In the genomic region with DNA sequence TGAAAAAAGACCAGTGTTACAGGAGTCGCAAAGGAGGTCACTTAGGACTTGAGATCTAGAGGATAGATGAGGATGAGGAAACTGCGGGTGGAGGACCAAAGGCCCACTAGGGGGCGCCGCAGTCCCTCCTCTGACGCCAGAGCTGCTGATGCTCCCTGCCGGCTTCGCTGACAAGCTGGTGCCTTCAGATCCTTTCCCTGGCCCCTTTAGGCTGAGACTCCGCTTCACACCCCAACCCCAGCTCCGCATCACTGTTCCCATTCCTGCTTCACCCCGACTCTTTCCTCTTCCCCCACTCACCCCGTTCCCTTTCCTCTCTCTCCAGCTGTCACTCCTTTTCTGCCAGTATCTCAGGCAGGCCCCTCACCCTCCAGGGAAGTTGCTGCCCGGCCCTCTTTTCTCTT, we compare ENCODE assay signal across 8 cellular contexts. TPM values are rescaled to one million over a fixed set of nuclear protein-coding genes. Genes with fewer than 3 reads are reported as not detected.
A peak's percentile ranks its signal among the peaks of the same experiment; 100 is the strongest.
DNase-seq lines count a peak whose midpoint lies in the region; ATAC-seq, FAIRE-seq and TF ChIP-seq lines count a peak whose summit lies in the region.

No MANE protein-coding gene starts in this region.

- H3K9me3 ChIP-seq in gastroesophageal sphincter = no peaks in the 10 kb centered on the region
- H3K9me3 ChIP-seq in pancreas = no peaks in the 10 kb centered on the region
- H3K9me3 ChIP-seq in tibial artery = no peaks in the 10 kb centered on the region

- WGBS in gastroesophageal sphincter (ENCODE audit: low coverage in 1 of 2), 2 donors = 10 to 39% methylated on average over 4 to 12 of the region's 12 CpGs
- WGBS in pancreas, 2 donors = 28% methylated on average over 12 of the region's 12 CpGs

- no peak for TF ChIP-seq POLR2A in gastroesophageal sphincter (IDR thresholded peaks at IDR 0.05)

- TF ChIP-seq EP300 in gastroesophageal sphincter (IDR thresholded peaks at IDR 0.05) = no peak

- peaks cover 0 to 35% of the 10 kb centered on the region in 2 donors for H3K36me3 ChIP-seq in gastroesophageal sphincter
- no peaks in the 10 kb centered on the region for H3K36me3 ChIP-seq in pancreas
- H3K36me3 ChIP-seq in tibial artery = peaks cover 3 to 37% (median 26%) of the 10 kb centered on the region in 3 donors

- H3K27ac ChIP-seq in gastroesophageal sphincter = peak overlapping the region in 3 of 4 donors; percentile 57 to 65 (median 61)
- no peak overlapping the region for H3K27ac ChIP-seq in pancreas
- H3K27ac ChIP-seq in tibial artery = peak overlapping the region; percentile 77 to 84

- intact Hi-C loops in pancreas (cut with DNase I) = no loop called here
- intact Hi-C loops in tibial artery (cut with DNase I; ENCODE audit: low total_unique reads) = loop anchor here (1.0 kb wide), 1 partner anchor 13 kb away; a partner anchor contains a TSS

- H3K4me1 ChIP-seq in gastroesophageal sphincter (peaks cover 0 to 22% (median 7%) of the 10 kb centered on the region in 3 donors), pancreas (no peaks in the 10 kb centered on the region), tibial artery (peaks cover 0 to 47% (median 35%) of the 10 kb centered on the region in 4 donors)

- no peak overlapping the region for H3K4me3 ChIP-seq in gastroesophageal sphincter
- no peak overlapping the region for H3K4me3 ChIP-seq in pancreas
- peak overlapping the region in 1 of 2 donors; percentile 4 for H3K4me3 ChIP-seq in tibial artery

- DNase-seq in GM10266 (ENCODE audit: extremely low spot score) = peak; percentile 92
- DNase-seq in NCI-H1048 (lab: John Stamatoyannopoulos, UW) = peak; percentile 57
- peak; percentile 78 for DNase-seq in activated naive CD4-positive, alpha-beta T cell treated with Interleukin-2 at 50 U/mL for 16 hours
- DNase-seq in pancreas = peak; percentile 58 to 90 (median 76)
- DNase-seq in tibial artery = peak; percentile 83 to 95

- ATAC-seq in SK-N-SH treated with all-trans-retinoic acid at 6 μM for 48 hours = peak; percentile 90
- peak; percentile 65 for ATAC-seq in gastroesophageal sphincter
- ATAC-seq in pancreas = peak; percentile 71 to 81 (median 76)
- ATAC-seq in HG02938 (IDR thresholded peaks at IDR 0.05; ENCODE audit: unreplicated experiment) = no peak

- H3K27me3 ChIP-seq in gastroesophageal sphincter (peaks cover 34% of the 10 kb centered on the region), pancreas (peaks cover 0 to 5% (median 0%) of the 10 kb centered on the region in 4 donors), tibial artery (peaks cover 0 to 6% of the 10 kb centered on the region in 2 donors)

- no peak for FAIRE-seq in pancreas (lab: Jason Lieb, UNC)

- TF ChIP-seq CTCF in GM10266 (IDR thresholded peaks at IDR 0.05; ENCODE audit: control insufficient read depth, insufficient read depth, low read depth, missing control alignments) = peak; percentile 78
- TF ChIP-seq CTCF in gastroesophageal sphincter (IDR thresholded peaks at IDR 0.05) = peak in 3 of 4 experiments; percentile 73 to 89 (median 79)
- peak; percentile 71 to 80 (median 76) for TF ChIP-seq CTCF in pancreas (IDR thresholded peaks at IDR 0.05)
- peak; percentile 76 to 91 for TF ChIP-seq CTCF in tibial artery (IDR thresholded peaks at IDR 0.05)

TF ChIP-seq in SK-N-SH treated with all-trans-retinoic acid at 6 μM for 48 hours, 23 proteins besides CTCF, POLR2A, EP300 and RAD21:
- TF ChIP-seq ZFP30 (CRISPR knock-in tag; IDR thresholded peaks at IDR 0.05) = no peak
- no peak for TF ChIP-seq PPARA (CRISPR knock-in tag; IDR thresholded peaks at IDR 0.05; ENCODE audit: borderline replicate concordance)
- TF ChIP-seq, protein P1, sequence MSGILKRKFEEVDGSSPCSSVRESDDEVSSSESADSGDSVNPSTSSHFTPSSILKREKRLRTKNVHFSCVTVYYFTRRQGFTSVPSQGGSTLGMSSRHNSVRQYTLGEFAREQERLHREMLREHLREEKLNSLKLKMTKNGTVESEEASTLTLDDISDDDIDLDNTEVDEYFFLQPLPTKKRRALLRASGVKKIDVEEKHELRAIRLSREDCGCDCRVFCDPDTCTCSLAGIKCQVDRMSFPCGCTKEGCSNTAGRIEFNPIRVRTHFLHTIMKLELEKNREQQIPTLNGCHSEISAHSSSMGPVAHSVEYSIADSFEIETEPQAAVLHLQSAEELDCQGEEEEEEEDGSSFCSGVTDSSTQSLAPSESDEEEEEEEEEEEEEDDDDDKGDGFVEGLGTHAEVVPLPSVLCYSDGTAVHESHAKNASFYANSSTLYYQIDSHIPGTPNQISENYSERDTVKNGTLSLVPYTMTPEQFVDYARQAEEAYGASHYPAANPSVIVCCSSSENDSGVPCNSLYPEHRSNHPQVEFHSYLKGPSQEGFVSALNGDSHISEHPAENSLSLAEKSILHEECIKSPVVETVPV (CRISPR knock-in tag; IDR thresholded peaks at IDR 0.05) = no peak
- TF ChIP-seq, protein P2, sequence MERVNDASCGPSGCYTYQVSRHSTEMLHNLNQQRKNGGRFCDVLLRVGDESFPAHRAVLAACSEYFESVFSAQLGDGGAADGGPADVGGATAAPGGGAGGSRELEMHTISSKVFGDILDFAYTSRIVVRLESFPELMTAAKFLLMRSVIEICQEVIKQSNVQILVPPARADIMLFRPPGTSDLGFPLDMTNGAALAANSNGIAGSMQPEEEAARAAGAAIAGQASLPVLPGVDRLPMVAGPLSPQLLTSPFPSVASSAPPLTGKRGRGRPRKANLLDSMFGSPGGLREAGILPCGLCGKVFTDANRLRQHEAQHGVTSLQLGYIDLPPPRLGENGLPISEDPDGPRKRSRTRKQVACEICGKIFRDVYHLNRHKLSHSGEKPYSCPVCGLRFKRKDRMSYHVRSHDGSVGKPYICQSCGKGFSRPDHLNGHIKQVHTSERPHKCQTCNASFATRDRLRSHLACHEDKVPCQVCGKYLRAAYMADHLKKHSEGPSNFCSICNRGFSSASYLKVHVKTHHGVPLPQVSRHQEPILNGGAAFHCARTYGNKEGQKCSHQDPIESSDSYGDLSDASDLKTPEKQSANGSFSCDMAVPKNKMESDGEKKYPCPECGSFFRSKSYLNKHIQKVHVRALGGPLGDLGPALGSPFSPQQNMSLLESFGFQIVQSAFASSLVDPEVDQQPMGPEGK (CRISPR knock-in tag; IDR thresholded peaks at IDR 0.05; ENCODE audit: borderline replicate concordance) = no peak
- no peak for TF ChIP-seq OSR1 (CRISPR knock-in tag; IDR thresholded peaks at IDR 0.05)
- TF ChIP-seq TOX (CRISPR knock-in tag; IDR thresholded peaks at IDR 0.05; ENCODE audit: borderline replicate concordance) = no peak
- TF ChIP-seq ZNF565 (CRISPR knock-in tag; conservative IDR thresholded peaks at IDR 0.05; ENCODE audit: low read depth) = no peak
- TF ChIP-seq ARNTL (CRISPR knock-in tag; IDR thresholded peaks at IDR 0.05; ENCODE audit: borderline replicate concordance, low read depth) = no peak
- no peak for TF ChIP-seq ISL1 (CRISPR knock-in tag; IDR thresholded peaks at IDR 0.05)
- no peak for TF ChIP-seq GLIS3 (CRISPR knock-in tag; IDR thresholded peaks at IDR 0.05)
- no peak for TF ChIP-seq ZNF8 (CRISPR knock-in tag; IDR thresholded peaks at IDR 0.05)
- TF ChIP-seq ZNF70 (CRISPR knock-in tag; IDR thresholded peaks at IDR 0.05) = no peak
- TF ChIP-seq RARB (CRISPR knock-in tag; IDR thresholded peaks at IDR 0.05) = no peak
- no peak for TF ChIP-seq BACH2 (CRISPR knock-in tag; IDR thresholded peaks at IDR 0.05; ENCODE audit: borderline replicate concordance)
- TF ChIP-seq TCF4 (CRISPR knock-in tag; IDR thresholded peaks at IDR 0.05; ENCODE audit: borderline replicate concordance) = no peak
- no peak for TF ChIP-seq SNAI2 (CRISPR knock-in tag; IDR thresholded peaks at IDR 0.05)
- TF ChIP-seq ESRRG (CRISPR knock-in tag; IDR thresholded peaks at IDR 0.05) = no peak
TF ChIP-seq in SK-N-SH treated with all-trans-retinoic acid at 6 μM for 48 hours: peak in this region for 0.

RNA-seq across cellular contexts. Expression of a gene that starts 4.3 kb away (rescaled TPM):
- total RNA-seq in gastroesophageal sphincter (not detected), pancreas (not detected)
- polyA plus RNA-seq in pancreas = under 1 TPM; 0.02 to 0.04 TPM

RNA-seq across cellular contexts. Expression of a gene that starts 12.7 kb away (rescaled TPM):
- total RNA-seq in gastroesophageal sphincter (10 to 100 TPM; 17.1 to 23.0 (median 19.4) TPM), pancreas (10 to 100 TPM; 12.9 to 24.5 (median 16.5) TPM)
- polyA plus RNA-seq in pancreas = 10 to 100 TPM; 24.7 TPM

RNA-seq across cellular contexts. Expression of a gene that starts 15.7 kb away (rescaled TPM):
- total RNA-seq in gastroesophageal sphincter = not detected
- total RNA-seq in pancreas = under 1 TPM in 2 of 6 donors, not detected in 4; 0.08 to 0.09 TPM
- polyA plus RNA-seq in pancreas = under 1 TPM in 1 of 2 donors, not detected in 1; 0.05 TPM

RNA-seq across cellular contexts. Expression of a gene that starts 29.9 kb away (rescaled TPM):
- total RNA-seq in gastroesophageal sphincter = 100 to 1,000 TPM; 100 to 348 (median 142) TPM
- 1 to 10 TPM in 1 of 6 donors, under 1 TPM in 5; 0.34 to 2.7 (median 0.45) TPM for total RNA-seq in pancreas
- polyA plus RNA-seq in pancreas = 1 to 10 TPM in 1 of 2 donors, under 1 TPM in 1; 0.89 to 1.6 TPM

RNA-seq across cellular contexts. Expression of a gene that starts 53.9 kb away (rescaled TPM):
- total RNA-seq in gastroesophageal sphincter (1 to 10 TPM; 3.7 to 5.4 (median 4.4) TPM), pancreas (1 to 10 TPM; 4.0 to 7.6 (median 5.2) TPM)
- 1 to 10 TPM; 2.7 to 4.2 TPM for polyA plus RNA-seq in pancreas

Comparison
In these comparisons a context has a peak if more than half of its experiments do, and no peak if none do; other contexts are left out.
1. H3K27ac ChIP-seq: peak in gastroesophageal sphincter (3 of 4) and tibial artery (2 of 2); none in pancreas (0 of 4).
2. Peak in every context shown above with its lines, with median percentiles within 50 percentile points of each other: DNase-seq and CTCF ChIP-seq.